In the genomic region with DNA sequence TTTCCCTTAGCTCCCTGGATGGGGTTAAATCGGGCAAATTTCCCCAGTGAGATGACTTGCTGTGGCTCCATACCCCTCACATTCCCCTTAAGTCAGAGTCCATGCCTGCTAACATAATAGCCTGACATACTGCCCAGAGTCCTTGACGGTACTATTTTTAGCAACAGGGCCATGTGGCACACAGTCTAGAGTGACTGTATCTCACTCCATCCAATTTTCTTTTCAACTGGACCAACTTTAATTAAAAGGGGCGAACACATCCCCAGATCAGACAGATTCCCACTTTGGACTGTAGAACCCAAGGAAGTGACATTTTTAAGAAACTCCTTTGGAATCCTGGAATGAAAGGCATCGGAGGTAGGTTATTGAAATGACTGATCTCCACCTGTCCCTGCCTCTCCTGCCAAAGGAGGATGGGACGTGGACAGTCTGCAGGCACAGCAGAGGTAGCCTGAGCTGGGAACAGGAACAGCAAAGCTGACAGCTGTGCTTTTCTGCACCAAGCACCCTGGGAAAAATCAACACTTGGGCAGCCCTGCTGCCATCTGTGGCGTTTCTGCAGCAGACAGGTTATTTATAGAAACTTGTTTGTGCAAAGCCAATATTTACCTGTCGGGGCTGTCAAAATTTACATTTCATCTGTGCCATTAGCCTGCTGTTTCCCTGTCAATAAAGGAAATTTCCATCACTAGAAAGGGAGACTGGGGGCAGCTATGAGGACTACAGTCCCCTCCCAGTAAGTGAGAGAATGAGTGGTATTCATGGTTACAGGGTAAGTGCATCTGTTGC, we compare ENCODE assay signal across 1 cellular context.
A peak's percentile ranks its signal among the peaks of the same experiment; 100 is the strongest.
TF ChIP-seq lines count a peak whose summit lies in the region.

No MANE protein-coding gene starts in this region.

TF ChIP-seq in HepG2, 621 proteins besides CTCF, POLR2A, EP300 and RAD21 (continued from another document and continues in another):
- TF ChIP-seq, protein P1, sequence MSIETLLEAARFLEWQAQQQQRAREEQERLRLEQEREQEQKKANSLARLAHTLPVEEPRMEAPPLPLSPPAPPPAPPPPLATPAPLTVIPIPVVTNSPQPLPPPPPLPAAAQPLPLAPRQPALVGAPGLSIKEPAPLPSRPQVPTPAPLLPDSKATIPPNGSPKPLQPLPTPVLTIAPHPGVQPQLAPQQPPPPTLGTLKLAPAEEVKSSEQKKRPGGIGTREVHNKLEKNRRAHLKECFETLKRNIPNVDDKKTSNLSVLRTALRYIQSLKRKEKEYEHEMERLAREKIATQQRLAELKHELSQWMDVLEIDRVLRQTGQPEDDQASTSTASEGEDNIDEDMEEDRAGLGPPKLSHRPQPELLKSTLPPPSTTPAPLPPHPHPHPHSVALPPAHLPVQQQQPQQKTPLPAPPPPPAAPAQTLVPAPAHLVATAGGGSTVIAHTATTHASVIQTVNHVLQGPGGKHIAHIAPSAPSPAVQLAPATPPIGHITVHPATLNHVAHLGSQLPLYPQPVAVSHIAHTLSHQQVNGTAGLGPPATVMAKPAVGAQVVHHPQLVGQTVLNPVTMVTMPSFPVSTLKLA (IDR thresholded peaks at IDR 0.05), result no peak
- no peak for TF ChIP-seq CCAR2 (optimal IDR thresholded peaks at IDR 0.05; ENCODE audit: low read depth, low read length)
- TF ChIP-seq, protein P2, sequence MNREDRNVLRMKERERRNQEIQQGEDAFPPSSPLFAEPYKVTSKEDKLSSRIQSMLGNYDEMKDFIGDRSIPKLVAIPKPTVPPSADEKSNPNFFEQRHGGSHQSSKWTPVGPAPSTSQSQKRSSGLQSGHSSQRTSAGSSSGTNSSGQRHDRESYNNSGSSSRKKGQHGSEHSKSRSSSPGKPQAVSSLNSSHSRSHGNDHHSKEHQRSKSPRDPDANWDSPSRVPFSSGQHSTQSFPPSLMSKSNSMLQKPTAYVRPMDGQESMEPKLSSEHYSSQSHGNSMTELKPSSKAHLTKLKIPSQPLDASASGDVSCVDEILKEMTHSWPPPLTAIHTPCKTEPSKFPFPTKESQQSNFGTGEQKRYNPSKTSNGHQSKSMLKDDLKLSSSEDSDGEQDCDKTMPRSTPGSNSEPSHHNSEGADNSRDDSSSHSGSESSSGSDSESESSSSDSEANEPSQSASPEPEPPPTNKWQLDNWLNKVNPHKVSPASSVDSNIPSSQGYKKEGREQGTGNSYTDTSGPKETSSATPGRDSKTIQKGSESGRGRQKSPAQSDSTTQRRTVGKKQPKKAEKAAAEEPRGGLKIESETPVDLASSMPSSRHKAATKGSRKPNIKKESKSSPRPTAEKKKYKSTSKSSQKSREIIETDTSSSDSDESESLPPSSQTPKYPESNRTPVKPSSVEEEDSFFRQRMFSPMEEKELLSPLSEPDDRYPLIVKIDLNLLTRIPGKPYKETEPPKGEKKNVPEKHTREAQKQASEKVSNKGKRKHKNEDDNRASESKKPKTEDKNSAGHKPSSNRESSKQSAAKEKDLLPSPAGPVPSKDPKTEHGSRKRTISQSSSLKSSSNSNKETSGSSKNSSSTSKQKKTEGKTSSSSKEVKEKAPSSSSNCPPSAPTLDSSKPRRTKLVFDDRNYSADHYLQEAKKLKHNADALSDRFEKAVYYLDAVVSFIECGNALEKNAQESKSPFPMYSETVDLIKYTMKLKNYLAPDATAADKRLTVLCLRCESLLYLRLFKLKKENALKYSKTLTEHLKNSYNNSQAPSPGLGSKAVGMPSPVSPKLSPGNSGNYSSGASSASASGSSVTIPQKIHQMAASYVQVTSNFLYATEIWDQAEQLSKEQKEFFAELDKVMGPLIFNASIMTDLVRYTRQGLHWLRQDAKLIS (CRISPR knock-in tag; IDR thresholded peaks at IDR 0.05), result no peak
- TF ChIP-seq, protein P3, sequence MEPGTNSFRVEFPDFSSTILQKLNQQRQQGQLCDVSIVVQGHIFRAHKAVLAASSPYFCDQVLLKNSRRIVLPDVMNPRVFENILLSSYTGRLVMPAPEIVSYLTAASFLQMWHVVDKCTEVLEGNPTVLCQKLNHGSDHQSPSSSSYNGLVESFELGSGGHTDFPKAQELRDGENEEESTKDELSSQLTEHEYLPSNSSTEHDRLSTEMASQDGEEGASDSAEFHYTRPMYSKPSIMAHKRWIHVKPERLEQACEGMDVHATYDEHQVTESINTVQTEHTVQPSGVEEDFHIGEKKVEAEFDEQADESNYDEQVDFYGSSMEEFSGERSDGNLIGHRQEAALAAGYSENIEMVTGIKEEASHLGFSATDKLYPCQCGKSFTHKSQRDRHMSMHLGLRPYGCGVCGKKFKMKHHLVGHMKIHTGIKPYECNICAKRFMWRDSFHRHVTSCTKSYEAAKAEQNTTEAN (CRISPR knock-in tag; conservative IDR thresholded peaks at IDR 0.05), result peak; percentile 99
- TF ChIP-seq, protein P4, sequence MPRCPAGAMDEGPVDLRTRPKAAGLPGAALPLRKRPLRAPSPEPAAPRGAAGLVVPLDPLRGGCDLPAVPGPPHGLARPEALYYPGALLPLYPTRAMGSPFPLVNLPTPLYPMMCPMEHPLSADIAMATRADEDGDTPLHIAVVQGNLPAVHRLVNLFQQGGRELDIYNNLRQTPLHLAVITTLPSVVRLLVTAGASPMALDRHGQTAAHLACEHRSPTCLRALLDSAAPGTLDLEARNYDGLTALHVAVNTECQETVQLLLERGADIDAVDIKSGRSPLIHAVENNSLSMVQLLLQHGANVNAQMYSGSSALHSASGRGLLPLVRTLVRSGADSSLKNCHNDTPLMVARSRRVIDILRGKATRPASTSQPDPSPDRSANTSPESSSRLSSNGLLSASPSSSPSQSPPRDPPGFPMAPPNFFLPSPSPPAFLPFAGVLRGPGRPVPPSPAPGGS (CRISPR knock-in tag; IDR thresholded peaks at IDR 0.05), result no peak
- TF ChIP-seq TBX3 (IDR thresholded peaks at IDR 0.05; ENCODE audit: borderline replicate concordance), result peak; percentile 95; the same call in 1 of the 2 replicates
- TF ChIP-seq ZFP36L1 (CRISPR knock-in tag; IDR thresholded peaks at IDR 0.05), result peak; percentile 72; the same call in 1 of the 2 replicates
- no peak for TF ChIP-seq ZNF879 (CRISPR knock-in tag; IDR thresholded peaks at IDR 0.05)
- no peak for TF ChIP-seq NFYC (CRISPR knock-in tag; IDR thresholded peaks at IDR 0.05)
- peak; percentile 82 for TF ChIP-seq PITX1 (CRISPR knock-in tag; IDR thresholded peaks at IDR 0.05)
- TF ChIP-seq EEA1 (CRISPR knock-in tag; IDR thresholded peaks at IDR 0.05; ENCODE audit: borderline replicate concordance), result no peak
- TF ChIP-seq U2AF1 (optimal IDR thresholded peaks at IDR 0.05; ENCODE audit: low read depth, low read length), result peak; percentile 37
- TF ChIP-seq CHD4 (IDR thresholded peaks at IDR 0.05; ENCODE audit: borderline replicate concordance, low read length), result no peak; the same call in 1 of the 2 replicates
- TF ChIP-seq CC2D1A (CRISPR knock-in tag; IDR thresholded peaks at IDR 0.05), result no peak
- no peak for TF ChIP-seq SYNCRIP (IDR thresholded peaks at IDR 0.05; ENCODE audit: insufficient read depth, low read depth, low read length)
- TF ChIP-seq ZFP1 (CRISPR knock-in tag; IDR thresholded peaks at IDR 0.05), result peak; percentile 93
- no peak for TF ChIP-seq SATB2 (CRISPR knock-in tag; IDR thresholded peaks at IDR 0.05)
- TF ChIP-seq KDM4B (CRISPR knock-in tag; IDR thresholded peaks at IDR 0.05), result peak; percentile 74; the same call in 1 of the 2 replicates
- TF ChIP-seq ARNT2 (CRISPR knock-in tag; IDR thresholded peaks at IDR 0.05; ENCODE audit: low read depth), result peak; percentile 46; the same call in 1 of the 2 replicates
- no peak for TF ChIP-seq ZNF883 (CRISPR knock-in tag; IDR thresholded peaks at IDR 0.05; ENCODE audit: not compliant biosample characterization)
- TF ChIP-seq, protein P5, sequence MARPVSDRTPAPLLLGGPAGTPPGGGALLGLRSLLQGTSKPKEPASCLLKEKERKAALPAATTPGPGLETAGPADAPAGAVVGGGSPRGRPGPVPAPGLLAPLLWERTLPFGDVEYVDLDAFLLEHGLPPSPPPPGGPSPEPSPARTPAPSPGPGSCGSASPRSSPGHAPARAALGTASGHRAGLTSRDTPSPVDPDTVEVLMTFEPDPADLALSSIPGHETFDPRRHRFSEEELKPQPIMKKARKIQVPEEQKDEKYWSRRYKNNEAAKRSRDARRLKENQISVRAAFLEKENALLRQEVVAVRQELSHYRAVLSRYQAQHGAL (CRISPR knock-in tag; IDR thresholded peaks at IDR 0.05; ENCODE audit: not compliant biosample characterization), result no peak
- TF ChIP-seq, protein P6, sequence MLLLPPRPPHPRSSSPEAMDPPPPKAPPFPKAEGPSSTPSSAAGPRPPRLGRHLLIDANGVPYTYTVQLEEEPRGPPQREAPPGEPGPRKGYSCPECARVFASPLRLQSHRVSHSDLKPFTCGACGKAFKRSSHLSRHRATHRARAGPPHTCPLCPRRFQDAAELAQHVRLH (CRISPR knock-in tag; IDR thresholded peaks at IDR 0.05; ENCODE audit: borderline replicate concordance, low read depth), result peak; percentile 74; the same call in 1 of the 2 replicates
- no peak for TF ChIP-seq MTF1 (CRISPR knock-in tag; IDR thresholded peaks at IDR 0.05)
- TF ChIP-seq ZMYM3 (CRISPR knock-in tag; IDR thresholded peaks at IDR 0.05), result peak; percentile 91; the same call in 1 of the 2 replicates
- TF ChIP-seq ZNF674 (CRISPR knock-in tag; IDR thresholded peaks at IDR 0.05; ENCODE audit: low read depth), result no peak
- peak; percentile 96; the same call in 1 of the 2 replicates for TF ChIP-seq ETV6 (CRISPR knock-in tag; conservative IDR thresholded peaks at IDR 0.05)
- TF ChIP-seq CEBPG (CRISPR knock-in tag; IDR thresholded peaks at IDR 0.05), result peak; percentile 35; the same call in 1 of the 2 replicates
- TF ChIP-seq, protein P7, sequence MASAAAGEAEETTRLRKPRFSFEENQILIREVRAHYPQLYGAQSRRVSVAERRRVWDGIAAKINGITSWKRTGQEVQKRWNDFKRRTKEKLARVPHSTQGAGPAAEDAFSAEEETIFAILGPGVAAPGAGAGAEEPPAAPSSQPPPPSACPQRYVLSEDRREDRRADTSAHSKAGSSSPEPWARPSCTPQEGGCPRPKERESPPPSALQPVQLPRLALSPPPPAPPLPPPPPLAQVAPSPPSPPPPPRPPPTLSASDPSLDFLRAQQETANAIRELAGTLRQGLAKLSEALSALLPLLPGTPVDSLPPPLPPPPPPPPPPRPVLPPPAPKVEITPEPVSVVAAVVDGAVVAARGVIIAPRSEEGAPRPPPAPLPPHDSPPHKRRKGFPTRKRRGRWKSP (CRISPR knock-in tag; IDR thresholded peaks at IDR 0.05), result peak; percentile 80
- TF ChIP-seq ATAD3A (CRISPR knock-in tag; IDR thresholded peaks at IDR 0.05), result no peak
- TF ChIP-seq, protein P8, sequence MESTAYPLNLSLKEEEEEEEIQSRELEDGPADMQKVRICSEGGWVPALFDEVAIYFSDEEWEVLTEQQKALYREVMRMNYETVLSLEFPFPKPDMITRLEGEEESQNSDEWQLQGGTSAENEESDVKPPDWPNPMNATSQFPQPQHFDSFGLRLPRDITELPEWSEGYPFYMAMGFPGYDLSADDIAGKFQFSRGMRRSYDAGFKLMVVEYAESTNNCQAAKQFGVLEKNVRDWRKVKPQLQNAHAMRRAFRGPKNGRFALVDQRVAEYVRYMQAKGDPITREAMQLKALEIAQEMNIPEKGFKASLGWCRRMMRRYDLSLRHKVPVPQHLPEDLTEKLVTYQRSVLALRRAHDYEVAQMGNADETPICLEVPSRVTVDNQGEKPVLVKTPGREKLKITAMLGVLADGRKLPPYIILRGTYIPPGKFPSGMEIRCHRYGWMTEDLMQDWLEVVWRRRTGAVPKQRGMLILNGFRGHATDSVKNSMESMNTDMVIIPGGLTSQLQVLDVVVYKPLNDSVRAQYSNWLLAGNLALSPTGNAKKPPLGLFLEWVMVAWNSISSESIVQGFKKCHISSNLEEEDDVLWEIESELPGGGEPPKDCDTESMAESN (CRISPR knock-in tag; conservative IDR thresholded peaks at IDR 0.05), result peak; percentile 54; the same call in 1 of the 2 replicates
- TF ChIP-seq SETDB1 (CRISPR knock-in tag; IDR thresholded peaks at IDR 0.05; ENCODE audit: borderline replicate concordance), result no peak
- TF ChIP-seq ZNF572 (CRISPR knock-in tag; IDR thresholded peaks at IDR 0.05), result no peak
- TF ChIP-seq SP1 (IDR thresholded peaks at IDR 0.05), result no peak
- TF ChIP-seq SP1 (CRISPR knock-in tag; IDR thresholded peaks at IDR 0.05), result no peak
- TF ChIP-seq YY1 (IDR thresholded peaks at IDR 0.05; ENCODE audit: insufficient read depth, insufficient replicate concordance, low read depth, low read length), result no peak
- no peak for TF ChIP-seq KDM1A (CRISPR knock-in tag; IDR thresholded peaks at IDR 0.05)
- TF ChIP-seq JUNB (CRISPR knock-in tag; IDR thresholded peaks at IDR 0.05; ENCODE audit: borderline replicate concordance), result no peak
- TF ChIP-seq ZNF792 (CRISPR knock-in tag; IDR thresholded peaks at IDR 0.05), result peak; percentile 79; the same call in 1 of the 2 replicates
- TF ChIP-seq FOXO1 (CRISPR knock-in tag; IDR thresholded peaks at IDR 0.05), result peak; percentile 90
- TF ChIP-seq, protein P9, sequence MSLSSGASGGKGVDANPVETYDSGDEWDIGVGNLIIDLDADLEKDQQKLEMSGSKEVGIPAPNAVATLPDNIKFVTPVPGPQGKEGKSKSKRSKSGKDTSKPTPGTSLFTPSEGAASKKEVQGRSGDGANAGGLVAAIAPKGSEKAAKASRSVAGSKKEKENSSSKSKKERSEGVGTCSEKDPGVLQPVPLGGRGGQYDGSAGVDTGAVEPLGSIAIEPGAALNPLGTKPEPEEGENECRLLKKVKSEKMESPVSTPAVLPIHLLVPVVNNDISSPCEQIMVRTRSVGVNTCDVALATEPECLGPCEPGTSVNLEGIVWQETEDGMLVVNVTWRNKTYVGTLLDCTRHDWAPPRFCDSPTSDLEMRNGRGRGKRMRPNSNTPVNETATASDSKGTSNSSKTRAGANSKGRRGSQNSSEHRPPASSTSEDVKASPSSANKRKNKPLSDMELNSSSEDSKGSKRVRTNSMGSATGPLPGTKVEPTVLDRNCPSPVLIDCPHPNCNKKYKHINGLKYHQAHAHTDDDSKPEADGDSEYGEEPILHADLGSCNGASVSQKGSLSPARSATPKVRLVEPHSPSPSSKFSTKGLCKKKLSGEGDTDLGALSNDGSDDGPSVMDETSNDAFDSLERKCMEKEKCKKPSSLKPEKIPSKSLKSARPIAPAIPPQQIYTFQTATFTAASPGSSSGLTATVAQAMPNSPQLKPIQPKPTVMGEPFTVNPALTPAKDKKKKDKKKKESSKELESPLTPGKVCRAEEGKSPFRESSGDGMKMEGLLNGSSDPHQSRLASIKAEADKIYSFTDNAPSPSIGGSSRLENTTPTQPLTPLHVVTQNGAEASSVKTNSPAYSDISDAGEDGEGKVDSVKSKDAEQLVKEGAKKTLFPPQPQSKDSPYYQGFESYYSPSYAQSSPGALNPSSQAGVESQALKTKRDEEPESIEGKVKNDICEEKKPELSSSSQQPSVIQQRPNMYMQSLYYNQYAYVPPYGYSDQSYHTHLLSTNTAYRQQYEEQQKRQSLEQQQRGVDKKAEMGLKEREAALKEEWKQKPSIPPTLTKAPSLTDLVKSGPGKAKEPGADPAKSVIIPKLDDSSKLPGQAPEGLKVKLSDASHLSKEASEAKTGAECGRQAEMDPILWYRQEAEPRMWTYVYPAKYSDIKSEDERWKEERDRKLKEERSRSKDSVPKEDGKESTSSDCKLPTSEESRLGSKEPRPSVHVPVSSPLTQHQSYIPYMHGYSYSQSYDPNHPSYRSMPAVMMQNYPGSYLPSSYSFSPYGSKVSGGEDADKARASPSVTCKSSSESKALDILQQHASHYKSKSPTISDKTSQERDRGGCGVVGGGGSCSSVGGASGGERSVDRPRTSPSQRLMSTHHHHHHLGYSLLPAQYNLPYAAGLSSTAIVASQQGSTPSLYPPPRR (CRISPR knock-in tag; IDR thresholded peaks at IDR 0.05; ENCODE audit: borderline replicate concordance), result peak; percentile 98
- TF ChIP-seq KLF15 (CRISPR knock-in tag; IDR thresholded peaks at IDR 0.05; ENCODE audit: borderline replicate concordance), result no peak
- TF ChIP-seq ZNF446 (CRISPR knock-in tag; IDR thresholded peaks at IDR 0.05), result no peak
- peak; percentile 100 for TF ChIP-seq MEF2D (CRISPR knock-in tag; IDR thresholded peaks at IDR 0.05)
- TF ChIP-seq HHEX (CRISPR knock-in tag; IDR thresholded peaks at IDR 0.05), result peak; percentile 84
- peak; percentile 60 for TF ChIP-seq ZFP36 (IDR thresholded peaks at IDR 0.05; ENCODE audit: borderline replicate concordance, low read depth, low read length, partially characterized antibody)
